8 cellular contexts compared by ENCODE assay signal in genomic region chr14:56579345-56580316, GRCh38. TPM values are rescaled to one million over a fixed set of nuclear protein-coding genes. Genes with fewer than 3 reads are reported as not detected.
A peak's percentile ranks its signal among the peaks of the same experiment; 100 is the strongest.
DNase-seq lines count a peak whose midpoint lies in the region; ATAC-seq and TF ChIP-seq lines count a peak whose summit lies in the region.

TMEM260 (plus strand) TSS chr14:56579798; CDS start chr14:56579915, 117 bp downstream.

- peaks cover 49% of the 10 kb centered on the region for H3K4me1 Mint-ChIP-seq in CD4-positive, alpha-beta T cell (ENCODE audit: low read depth)

- peak; percentile 84 to 92 (median 89) for DNase-seq in CD4-positive, alpha-beta T cell
- peak; percentile 83 for DNase-seq in NCI-H748 treated with DMSO at 0.1 percent for 48 hours (lab: John Stamatoyannopoulos, UW)
- DNase-seq in activated CD4-positive, alpha-beta T cell treated with anti-CD3 and anti-CD28 coated beads, Interleukin-2, amount 50 U/mL, for 48 hours, result peak; percentile 92 to 94
- peak; percentile 84 to 89 (median 87) for DNase-seq in right lobe of liver
- peak; percentile 87 to 88 for DNase-seq in stimulated activated CD4-positive, alpha-beta T cell treated with anti-CD3 and anti-CD28 coated beads, Interleukin-4, amount 100 ng/mL, for 4 hours

- intact Hi-C loops in CD4-positive, alpha-beta T cell (cut with DNase I, micrococcal nuclease), result loop anchor here (2.0 to 10.0 kb wide), 7 partner anchors 465 to 1385 kb away; partner anchors contain the start of genes AP5M1 (in 2 of the 2), EXOC5 (in 2 of the 2), DLGAP5 (in 1 of the 2) and KTN1 (in 1 of the 2)
- intact Hi-C loops in right lobe of liver (cut with DNase I), result no loop called here

- peak; percentile 91 for TF ChIP-seq CTCF in CD4-positive, alpha-beta T cell (IDR thresholded peaks at IDR 0.05)
- TF ChIP-seq CTCF in right lobe of liver (IDR thresholded peaks at IDR 0.05), result peak; percentile 87 to 96 (median 94)

- H3K4me3 Mint-ChIP-seq in CD4-positive, alpha-beta T cell, result peak within 1 kb of the TSS; percentile 89

- peak within 1 kb of the TSS; percentile 71 for H3K27ac ChIP-seq in CD4-positive, alpha-beta T cell (ENCODE audit: low read depth, low read length)
- H3K27ac ChIP-seq in duodenal mucosa (ENCODE audit: low read depth, low read length) (peak within 1 kb of the TSS; percentile 87), right lobe of liver (peak within 1 kb of the TSS; percentile 85 to 90 (median 88))

- H3K9me3 ChIP-seq in CD4-positive, alpha-beta T cell (ENCODE audit: control insufficient read depth, low read length), result no peaks in the 10 kb centered on the region
- H3K9me3 ChIP-seq in duodenal mucosa (ENCODE audit: control insufficient read depth in 1 of 2, low read length in 2 of 2) (no peaks in the 10 kb centered on the region), right lobe of liver (no peaks in the 10 kb centered on the region)

- H3K9ac ChIP-seq in duodenal mucosa (ENCODE audit: low read depth in 1 of 2, low read length in 2 of 2), result peak within 1 kb of the TSS; percentile 97 to 98

- H3K4me1 ChIP-seq in duodenal mucosa (ENCODE audit: control insufficient read depth in 1 of 2, insufficient read depth in 2 of 2, low read length in 2 of 2) (peaks cover 12 to 30% of the 10 kb centered on the region in 2 donors), right lobe of liver (peaks cover 0 to 17% (median 2%) of the 10 kb centered on the region in 4 donors)

- peaks cover 2% of the 10 kb centered on the region for H3K27me3 Mint-ChIP-seq in CD4-positive, alpha-beta T cell

- no peaks in the 10 kb centered on the region for H3K9me3 Mint-ChIP-seq in CD4-positive, alpha-beta T cell

- CTCF ChIA-PET in CD4-positive, alpha-beta T cell (lab: Charles Lee), result interaction anchor here (0.6 to 2.1 kb wide), 2 partner anchors 10 to 312 kb away, joined by 3 to 12 read pairs; no protein-coding TSS in a partner anchor

- H3K36me3 ChIP-seq in duodenal mucosa (ENCODE audit: control insufficient read depth in 1 of 2, insufficient read depth in 2 of 2, low read length in 2 of 2), result no peaks in the 10 kb centered on the region
- no peaks in the 10 kb centered on the region for H3K36me3 ChIP-seq in right lobe of liver

- WGBS in right lobe of liver (ENCODE audit: insufficient coverage, low coverage, low lambda C conversion rate, missing lambda C conversion rate), result 0% methylated on average over 28 of the region's 64 CpGs

- peak within 1 kb of the TSS; percentile 67 for H3K27ac Mint-ChIP-seq in CD4-positive, alpha-beta T cell

- peak; percentile 92 for ATAC-seq in CD4-positive, alpha-beta T cell (ENCODE audit: poor library complexity)
- ATAC-seq in GM19395 (IDR thresholded peaks at IDR 0.05; ENCODE audit: unreplicated experiment) (peak; percentile 93), HG03565 (IDR thresholded peaks at IDR 0.05; ENCODE audit: unreplicated experiment) (peak; percentile 79), right lobe of liver (peak; percentile 95 to 97 (median 96))

- H3K36me3 Mint-ChIP-seq in CD4-positive, alpha-beta T cell (ENCODE audit: low read depth), result peaks cover 12% of the 10 kb centered on the region

- peak within 1 kb of the TSS; percentile 97 to 99 for H3K4me3 ChIP-seq in duodenal mucosa (ENCODE audit: low read depth in 1 of 2, low read length in 2 of 2)
- peak within 1 kb of the TSS; percentile 83 to 99 (median 95) for H3K4me3 ChIP-seq in right lobe of liver

- H3K27me3 ChIP-seq in CD4-positive, alpha-beta T cell (ENCODE audit: control insufficient read depth, insufficient read depth, low read length), result no peaks in the 10 kb centered on the region
- H3K27me3 ChIP-seq in duodenal mucosa (ENCODE audit: control insufficient read depth in 1 of 2, insufficient read depth in 2 of 2, low read length in 2 of 2), result peaks cover 0 to 6% of the 10 kb centered on the region in 2 donors
- no peaks in the 10 kb centered on the region for H3K27me3 ChIP-seq in right lobe of liver

- peak; percentile 83 for TF ChIP-seq POLR2A in right lobe of liver (IDR thresholded peaks at IDR 0.05)

- POLR2A ChIA-PET in CD4-positive, alpha-beta T cell (lab: Charles Lee), result interaction anchor here (0.9 to 3.1 kb wide), 6 partner anchors 10 to 1719 kb away, joined by 3 to 21 read pairs (median 8); partner anchors contain the start of genes AP5M1, ARID4A, EXOC5 and MAPK1IP1L

RNA-seq across cellular contexts. Expression of gene TMEM260, which starts in this region (rescaled TPM):
- 1 to 10 TPM; 8.7 to 9.2 TPM for total RNA-seq in CD4-positive, alpha-beta T cell
- 10 to 100 TPM; 10.0 to 14.9 (median 11.5) TPM for total RNA-seq in right lobe of liver

Comparison
In these comparisons a context has a peak if more than half of its experiments do, and no peak if none do; other contexts are left out.
1. Peak in every context shown above with its lines: DNase-seq, ATAC-seq, H3K4me3 ChIP-seq and H3K27ac ChIP-seq.
2. intact Hi-C loops: an anchor here in CD4-positive, alpha-beta T cell (2.0 to 10.0 kb wide); none called in right lobe of liver.